In genomic region chr12:49489154-49489553, GRCh38 we compare ENCODE assay signal across 19 cellular contexts. TPM values are rescaled to one million over a fixed set of nuclear protein-coding genes. Genes with fewer than 3 reads are reported as not detected.
"Had no signal": no experiment of that assay in that cellular context is flagged by ENCODE, and none has a peak within 500 bp of the region (broad histone marks: within the 10 kb centered on the region; RNA-seq: fewer than 3 reads in every experiment).

No MANE protein-coding gene starts in this region.

- H3K36me3 Mint-ChIP-seq: activated CD4-positive, alpha-beta memory T cell treated with anti-CD3 and anti-CD28 coated beads for 36 hours; activated naive CD4-positive, alpha-beta T cell treated with anti-CD3 and anti-CD28 coated beads, Interleukin-2, amount 10 ng/mL, durations not matched to agents 7 days and 5 days; activated naive CD8-positive, alpha-beta T cell treated with anti-CD3 and anti-CD28 coated beads, Interleukin-2, amount 10 ng/mL, durations not matched to agents 7 days and 5 days; natural killer cell treated with Interleukin-12 subunit alpha and Interleukin-12 subunit beta and Interleukin-15 and Interleukin-18, amount 100 ng/mL, for 72 hours had no signal

- H3K4me1 ChIP-seq: ascending aorta, esophagus muscularis mucosa, left lung, lower lobe of right lung, spleen, transverse colon had no signal

- H3K27me3 ChIP-seq: ascending aorta, esophagus muscularis mucosa, left lung, spleen, transverse colon had no signal

- H3K4me3 ChIP-seq: ascending aorta, esophagus muscularis mucosa, left lung, lower lobe of right lung, spleen, transverse colon had no signal

- H3K27ac ChIP-seq: ascending aorta, esophagus muscularis mucosa, left lung, lower lobe of right lung, spleen, transverse colon had no signal

- H3K9me3 Mint-ChIP-seq: activated CD4-positive, alpha-beta memory T cell treated with anti-CD3 and anti-CD28 coated beads for 36 hours; activated naive CD4-positive, alpha-beta T cell treated with anti-CD3 and anti-CD28 coated beads, Interleukin-2, amount 10 ng/mL, durations not matched to agents 7 days and 5 days; activated naive CD8-positive, alpha-beta T cell treated with anti-CD3 and anti-CD28 coated beads, Interleukin-2, amount 10 ng/mL, durations not matched to agents 7 days and 5 days; activated T-helper 1 cell treated with anti-CD3 and anti-CD28 coated beads, Interleukin-12 subunit alpha, Interleukin-12 subunit beta, Interleukin-2, Interleukin-4 antibody, amounts not matched to agents 30 ng/mL and 10 ng/mL and 1 ng/mL, durations not matched to agents 14 hours and 24 hours and 36 hours; natural killer cell treated with Interleukin-12 subunit alpha and Interleukin-12 subunit beta and Interleukin-15 and Interleukin-18, amount 100 ng/mL, for 72 hours had no signal

- H3K4me3 Mint-ChIP-seq: activated CD4-positive, alpha-beta memory T cell treated with anti-CD3 and anti-CD28 coated beads for 36 hours; activated naive CD4-positive, alpha-beta T cell treated with anti-CD3 and anti-CD28 coated beads, Interleukin-2, amount 10 ng/mL, durations not matched to agents 7 days and 5 days; activated naive CD8-positive, alpha-beta T cell treated with anti-CD3 and anti-CD28 coated beads, Interleukin-2, amount 10 ng/mL, durations not matched to agents 7 days and 5 days; activated T-helper 1 cell treated with anti-CD3 and anti-CD28 coated beads, Interleukin-12 subunit alpha, Interleukin-12 subunit beta, Interleukin-2, Interleukin-4 antibody, amounts not matched to agents 30 ng/mL and 10 ng/mL and 1 ng/mL, durations not matched to agents 14 hours and 24 hours and 36 hours; natural killer cell treated with Interleukin-12 subunit alpha and Interleukin-12 subunit beta and Interleukin-15 and Interleukin-18, amount 100 ng/mL, for 72 hours had no signal

- H3K4me1 Mint-ChIP-seq: activated naive CD4-positive, alpha-beta T cell treated with anti-CD3 and anti-CD28 coated beads, Interleukin-2, amount 10 ng/mL, durations not matched to agents 7 days and 5 days; activated naive CD8-positive, alpha-beta T cell treated with anti-CD3 and anti-CD28 coated beads, Interleukin-2, amount 10 ng/mL, durations not matched to agents 7 days and 5 days had no signal

- ATAC-seq: left lung; lower lobe of right lung; natural killer cell treated with Interleukin-12 subunit alpha and Interleukin-12 subunit beta and Interleukin-15 and Interleukin-18, amount 100 ng/mL, for 72 hours; right cardiac atrium had no signal

- H3K27me3 Mint-ChIP-seq: activated CD4-positive, alpha-beta memory T cell treated with anti-CD3 and anti-CD28 coated beads for 36 hours; activated naive CD4-positive, alpha-beta T cell treated with anti-CD3 and anti-CD28 coated beads, Interleukin-2, amount 10 ng/mL, durations not matched to agents 7 days and 5 days; activated naive CD8-positive, alpha-beta T cell treated with anti-CD3 and anti-CD28 coated beads, Interleukin-2, amount 10 ng/mL, durations not matched to agents 7 days and 5 days; natural killer cell treated with Interleukin-12 subunit alpha and Interleukin-12 subunit beta and Interleukin-15 and Interleukin-18, amount 100 ng/mL, for 72 hours had no signal

- H3K36me3 ChIP-seq: left lung, transverse colon had no signal

- H3K27ac Mint-ChIP-seq: activated CD4-positive, alpha-beta memory T cell treated with anti-CD3 and anti-CD28 coated beads for 36 hours; activated naive CD4-positive, alpha-beta T cell treated with anti-CD3 and anti-CD28 coated beads, Interleukin-2, amount 10 ng/mL, durations not matched to agents 7 days and 5 days; activated naive CD8-positive, alpha-beta T cell treated with anti-CD3 and anti-CD28 coated beads, Interleukin-2, amount 10 ng/mL, durations not matched to agents 7 days and 5 days; activated T-helper 1 cell treated with anti-CD3 and anti-CD28 coated beads, Interleukin-12 subunit alpha, Interleukin-12 subunit beta, Interleukin-2, Interleukin-4 antibody, amounts not matched to agents 30 ng/mL and 10 ng/mL and 1 ng/mL, durations not matched to agents 14 hours and 24 hours and 36 hours; natural killer cell treated with Interleukin-12 subunit alpha and Interleukin-12 subunit beta and Interleukin-15 and Interleukin-18, amount 100 ng/mL, for 72 hours had no signal

- H3K9me3 ChIP-seq: ascending aorta, esophagus muscularis mucosa, left lung, lower lobe of right lung, spleen, transverse colon had no signal

- DNase-seq: activated CD4-positive, alpha-beta memory T cell treated with anti-CD3 and anti-CD28 coated beads for 36 hours; activated CD4-positive, alpha-beta T cell treated with anti-CD3 and anti-CD28 coated beads for 4 hours; activated CD8-positive, alpha-beta memory T cell treated with anti-CD3 and anti-CD28 coated beads, Interleukin-2, amount 50 U/mL, for 4 hours; activated gamma-delta T cell; activated naive CD4-positive, alpha-beta T cell treated with anti-CD3 and anti-CD28 coated beads, Interleukin-2, amount 10 ng/mL, durations not matched to agents 7 days and 5 days; activated naive CD8-positive, alpha-beta T cell treated with anti-CD3 and anti-CD28 coated beads, Interleukin-2, amount 10 ng/mL, durations not matched to agents 7 days and 5 days; activated T-cell treated with anti-CD3 and anti-CD28 coated beads, Interleukin-2, amount 50 U/mL, for 1 hour; left lung; lower lobe of right lung; mesendoderm; posterior cingulate gyrus; right cardiac atrium; spleen; stimulated activated naive CD4-positive, alpha-beta T cell treated with Interleukin-2 at 50 U/mL for 16 hours; transverse colon had no signal

RNA-seq across cellular contexts. Expression of gene KCNH3, which starts 49.7 kb away (rescaled TPM):
- total RNA-seq: ascending aorta had no signal
